1 cellular context compared by ENCODE assay signal in genomic region chr5:74290634-74291033, GRCh38.
TF ChIP-seq lines count a peak whose summit lies in the region.

No MANE protein-coding gene starts in this region.

TF ChIP-seq in GM23338, 12 proteins besides CTCF, POLR2A, EP300 and RAD21 (continued from another document):
- TF ChIP-seq ZNF462 (CRISPR knock-in tag; IDR thresholded peaks at IDR 0.05) (no peak), ZNF114 (CRISPR knock-in tag; IDR thresholded peaks at IDR 0.05) (no peak), ZNF331 (CRISPR knock-in tag; IDR thresholded peaks at IDR 0.05; ENCODE audit: low read depth) (no peak), JUNB (IDR thresholded peaks at IDR 0.05; ENCODE audit: unreplicated experiment) (no peak), CREB1 (CRISPR knock-in tag; IDR thresholded peaks at IDR 0.05; ENCODE audit: low read depth) (no peak)
- TF ChIP-seq, protein P1, sequence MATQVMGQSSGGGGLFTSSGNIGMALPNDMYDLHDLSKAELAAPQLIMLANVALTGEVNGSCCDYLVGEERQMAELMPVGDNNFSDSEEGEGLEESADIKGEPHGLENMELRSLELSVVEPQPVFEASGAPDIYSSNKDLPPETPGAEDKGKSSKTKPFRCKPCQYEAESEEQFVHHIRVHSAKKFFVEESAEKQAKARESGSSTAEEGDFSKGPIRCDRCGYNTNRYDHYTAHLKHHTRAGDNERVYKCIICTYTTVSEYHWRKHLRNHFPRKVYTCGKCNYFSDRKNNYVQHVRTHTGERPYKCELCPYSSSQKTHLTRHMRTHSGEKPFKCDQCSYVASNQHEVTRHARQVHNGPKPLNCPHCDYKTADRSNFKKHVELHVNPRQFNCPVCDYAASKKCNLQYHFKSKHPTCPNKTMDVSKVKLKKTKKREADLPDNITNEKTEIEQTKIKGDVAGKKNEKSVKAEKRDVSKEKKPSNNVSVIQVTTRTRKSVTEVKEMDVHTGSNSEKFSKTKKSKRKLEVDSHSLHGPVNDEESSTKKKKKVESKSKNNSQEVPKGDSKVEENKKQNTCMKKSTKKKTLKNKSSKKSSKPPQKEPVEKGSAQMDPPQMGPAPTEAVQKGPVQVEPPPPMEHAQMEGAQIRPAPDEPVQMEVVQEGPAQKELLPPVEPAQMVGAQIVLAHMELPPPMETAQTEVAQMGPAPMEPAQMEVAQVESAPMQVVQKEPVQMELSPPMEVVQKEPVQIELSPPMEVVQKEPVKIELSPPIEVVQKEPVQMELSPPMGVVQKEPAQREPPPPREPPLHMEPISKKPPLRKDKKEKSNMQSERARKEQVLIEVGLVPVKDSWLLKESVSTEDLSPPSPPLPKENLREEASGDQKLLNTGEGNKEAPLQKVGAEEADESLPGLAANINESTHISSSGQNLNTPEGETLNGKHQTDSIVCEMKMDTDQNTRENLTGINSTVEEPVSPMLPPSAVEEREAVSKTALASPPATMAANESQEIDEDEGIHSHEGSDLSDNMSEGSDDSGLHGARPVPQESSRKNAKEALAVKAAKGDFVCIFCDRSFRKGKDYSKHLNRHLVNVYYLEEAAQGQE (IDR thresholded peaks at IDR 0.05; ENCODE audit: unreplicated experiment), result no peak
